Comparison of ENCODE assay signal across 1 cellular context in genomic region chr19:11694533-11695439, GRCh38.
A peak's percentile ranks its signal among the peaks of the same experiment; 100 is the strongest.
TF ChIP-seq lines count a peak whose summit lies in the region.

No MANE protein-coding gene starts in this region.

TF ChIP-seq in GM12878, 131 proteins besides CTCF, POLR2A, EP300 and RAD21 (continued from another document):
- TF ChIP-seq PKNOX1 (IDR thresholded peaks at IDR 0.05) = peak; percentile 96
TF ChIP-seq in GM12878: peak in this region for 5.
